Comparison of ENCODE assay signal across 8 cellular contexts in genomic region chr4:150402968-150403367, GRCh38.
DNase-seq lines count a peak whose midpoint lies in the region; ATAC-seq and TF ChIP-seq lines count a peak whose summit lies in the region.

No MANE protein-coding gene starts in this region.

- no peaks in the 10 kb centered on the region for H3K9me3 Mint-ChIP-seq in natural killer cell

- intact Hi-C loops in natural killer cell (cut with micrococcal nuclease), result no loop called here

- ATAC-seq in GM21515 (IDR thresholded peaks at IDR 0.05; ENCODE audit: unreplicated experiment) (peak; percentile 80), natural killer cell (no peak)

- no peaks in the 10 kb centered on the region for H3K27me3 Mint-ChIP-seq in natural killer cell (ENCODE audit: low read depth in 2 of 2)

- no peaks in the 10 kb centered on the region for H3K36me3 Mint-ChIP-seq in natural killer cell

- no peak overlapping the region for H3K27ac Mint-ChIP-seq in natural killer cell

- H3K4me3 Mint-ChIP-seq in natural killer cell, result no peak overlapping the region

- DNase-seq in DMS79 treated with DMSO at 0.1 percent for 48 hours (lab: John Stamatoyannopoulos, UW) (peak; percentile 74), NCI-H1417 treated with DMSO at 0.1 percent for 48 hours (lab: John Stamatoyannopoulos, UW) (peak; percentile 31), amniotic epithelial cell (ENCODE audit: low read depth) (peak; percentile 69), retina (peak; percentile 36), NOMO-1 treated with dmso at 0.1 percent for 144 hours (lab: John Stamatoyannopoulos, UW; ENCODE audit: unreplicated experiment) (no peak), natural killer cell (no peak), 8988T (no peak)

- peaks cover 4 to 5% of the 10 kb centered on the region in 2 donors for H3K4me1 Mint-ChIP-seq in natural killer cell

- TF ChIP-seq CTCF in natural killer cell (IDR thresholded peaks at IDR 0.05), result no peak

Comparison
In these comparisons a context has a peak if more than half of its experiments do, and no peak if none do; other contexts are left out.
1. DNase-seq: peak in DMS79 treated with DMSO at 0.1 percent for 48 hours (single experiment), NCI-H1417 treated with DMSO at 0.1 percent for 48 hours (single experiment), amniotic epithelial cell (single experiment) and retina (single experiment); none in NOMO-1 treated with dmso at 0.1 percent for 144 hours (single experiment), natural killer cell (single experiment) and 8988T (single experiment).